1 cellular context compared by ENCODE assay signal in the genomic region with DNA sequence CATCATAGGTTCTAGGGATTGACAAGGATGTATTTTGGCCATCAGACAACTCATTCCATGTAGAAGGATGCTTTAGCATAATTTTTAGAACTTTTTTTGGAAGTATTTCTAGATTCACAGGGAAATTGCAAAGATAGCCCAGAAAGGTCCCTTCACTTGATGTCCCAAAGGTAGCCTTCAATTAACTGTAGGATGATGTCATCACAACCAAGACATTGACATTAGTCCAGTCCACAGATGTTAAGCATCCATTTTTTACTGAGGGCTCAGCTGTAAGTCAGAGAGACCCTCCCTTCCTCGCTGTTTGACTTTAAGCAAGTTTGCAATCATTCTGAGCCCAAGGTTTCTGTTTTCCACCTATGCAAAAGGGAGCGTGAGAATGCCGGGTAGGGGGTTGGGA.
TF ChIP-seq lines count a peak whose summit lies in the region.

No MANE protein-coding gene starts in this region.

TF ChIP-seq in HEK293, 187 proteins besides CTCF, POLR2A, EP300 and RAD21 (continued from another document):
- TF ChIP-seq, protein P1, sequence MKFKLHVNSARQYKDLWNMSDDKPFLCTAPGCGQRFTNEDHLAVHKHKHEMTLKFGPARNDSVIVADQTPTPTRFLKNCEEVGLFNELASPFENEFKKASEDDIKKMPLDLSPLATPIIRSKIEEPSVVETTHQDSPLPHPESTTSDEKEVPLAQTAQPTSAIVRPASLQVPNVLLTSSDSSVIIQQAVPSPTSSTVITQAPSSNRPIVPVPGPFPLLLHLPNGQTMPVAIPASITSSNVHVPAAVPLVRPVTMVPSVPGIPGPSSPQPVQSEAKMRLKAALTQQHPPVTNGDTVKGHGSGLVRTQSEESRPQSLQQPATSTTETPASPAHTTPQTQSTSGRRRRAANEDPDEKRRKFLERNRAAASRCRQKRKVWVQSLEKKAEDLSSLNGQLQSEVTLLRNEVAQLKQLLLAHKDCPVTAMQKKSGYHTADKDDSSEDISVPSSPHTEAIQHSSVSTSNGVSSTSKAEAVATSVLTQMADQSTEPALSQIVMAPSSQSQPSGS (tag by site-specific recombination; IDR thresholded peaks at IDR 0.05; ENCODE audit: low read depth), result peak; percentile 64; the same call in 1 of the 2 replicates
- no peak for TF ChIP-seq ZSCAN18 (tag by site-specific recombination; IDR thresholded peaks at IDR 0.05)
- no peak for TF ChIP-seq ZNF324 (tag by site-specific recombination; IDR thresholded peaks at IDR 0.05)
- TF ChIP-seq ZNF76 (tag by site-specific recombination; IDR thresholded peaks at IDR 0.05; ENCODE audit: borderline replicate concordance, low read depth), result no peak
- no peak for TF ChIP-seq ZBTB21 (tag by site-specific recombination; IDR thresholded peaks at IDR 0.05)
TF ChIP-seq in HEK293: peak in this region for 1.
